Comparison of ENCODE assay signal across 1 cellular context in genomic region chr11:73779084-73779902, GRCh38.
TF ChIP-seq lines count a peak whose summit lies in the region.

No MANE protein-coding gene starts in this region.

TF ChIP-seq in HepG2, 621 proteins besides CTCF, POLR2A, EP300 and RAD21 (continued from another document and continues in another):
- peak; percentile 81; the same call in 1 of the 2 replicates for TF ChIP-seq E2F1 (CRISPR knock-in tag; IDR thresholded peaks at IDR 0.05)
- no peak for TF ChIP-seq SYNCRIP (IDR thresholded peaks at IDR 0.05; ENCODE audit: insufficient read depth, low read depth, low read length)
- TF ChIP-seq ZSCAN29 (CRISPR knock-in tag; conservative IDR thresholded peaks at IDR 0.05), result no peak
- TF ChIP-seq PREB (CRISPR knock-in tag; IDR thresholded peaks at IDR 0.05), result no peak
- TF ChIP-seq SRSF9 (IDR thresholded peaks at IDR 0.05; ENCODE audit: borderline replicate concordance, insufficient read depth, low read depth, low read length, poor library complexity, severe bottlenecking), result no peak
- TF ChIP-seq SOX13 (IDR thresholded peaks at IDR 0.05), result no peak
- TF ChIP-seq SOX13 (CRISPR knock-in tag; conservative IDR thresholded peaks at IDR 0.05 in 1 of 2, IDR thresholded peaks at IDR 0.05 in 1 of 2), result no peak; a peak in 1 of 4 replicates
- no peak for TF ChIP-seq SCMH1 (CRISPR knock-in tag; IDR thresholded peaks at IDR 0.05; ENCODE audit: borderline replicate concordance)
- no peak for TF ChIP-seq TRIM22 (IDR thresholded peaks at IDR 0.05)
- peak; percentile 92; the same call in 1 of the 2 replicates for TF ChIP-seq THAP9 (CRISPR knock-in tag; IDR thresholded peaks at IDR 0.05; ENCODE audit: borderline replicate concordance)
- no peak for TF ChIP-seq JARID2 (CRISPR knock-in tag; IDR thresholded peaks at IDR 0.05; ENCODE audit: insufficient replicate concordance)
- peak; percentile 58; the same call in 1 of the 2 replicates for TF ChIP-seq ZNF580 (CRISPR knock-in tag; IDR thresholded peaks at IDR 0.05; ENCODE audit: borderline replicate concordance, low read depth)
- TF ChIP-seq FOXC1 (CRISPR knock-in tag; IDR thresholded peaks at IDR 0.05; ENCODE audit: borderline replicate concordance), result peak; percentile 69
- TF ChIP-seq PTBP1 (IDR thresholded peaks at IDR 0.05; ENCODE audit: low read depth, low read length, poor library complexity, severe bottlenecking), result no peak
- TF ChIP-seq ATF2 (CRISPR knock-in tag; IDR thresholded peaks at IDR 0.05), result peak; percentile 98
- TF ChIP-seq RXRA (CRISPR knock-in tag; IDR thresholded peaks at IDR 0.05), result peak; percentile 70
- TF ChIP-seq ZNF317 (CRISPR knock-in tag; IDR thresholded peaks at IDR 0.05), result peak; percentile 81
- TF ChIP-seq AHR (CRISPR knock-in tag; IDR thresholded peaks at IDR 0.05), result peak; percentile 76; the same call in 1 of the 2 replicates
- peak; percentile 52; the same call in 1 of the 2 replicates for TF ChIP-seq TP53 (CRISPR knock-in tag; conservative IDR thresholded peaks at IDR 0.05)
- no peak for TF ChIP-seq DNMT1 (CRISPR knock-in tag; IDR thresholded peaks at IDR 0.05)
- TF ChIP-seq FOXK2 (IDR thresholded peaks at IDR 0.05), result peak; percentile 82
- no peak for TF ChIP-seq MXD3 (CRISPR knock-in tag; IDR thresholded peaks at IDR 0.05)
- TF ChIP-seq ZFP91 (CRISPR knock-in tag; IDR thresholded peaks at IDR 0.05; ENCODE audit: borderline replicate concordance), result peak; percentile 85
- TF ChIP-seq PAF1 (CRISPR knock-in tag; IDR thresholded peaks at IDR 0.05), result no peak
- peak; percentile 21; the same call in 1 of the 2 replicates for TF ChIP-seq AHDC1 (CRISPR knock-in tag; IDR thresholded peaks at IDR 0.05; ENCODE audit: borderline replicate concordance)
- TF ChIP-seq IRF2 (CRISPR knock-in tag; IDR thresholded peaks at IDR 0.05), result peak; percentile 75; the same call in 1 of the 2 replicates
- TF ChIP-seq ZNF563 (CRISPR knock-in tag; IDR thresholded peaks at IDR 0.05), result peak; percentile 67; the same call in 1 of the 2 replicates
- TF ChIP-seq TAF1 (CRISPR knock-in tag; IDR thresholded peaks at IDR 0.05), result peak; percentile 81
- peak; percentile 61; the same call in 1 of the 2 replicates for TF ChIP-seq SOX5 (CRISPR knock-in tag; IDR thresholded peaks at IDR 0.05; ENCODE audit: borderline replicate concordance)
- no peak for TF ChIP-seq MTA3 (CRISPR knock-in tag; IDR thresholded peaks at IDR 0.05)
- TF ChIP-seq PPARG (CRISPR knock-in tag; conservative IDR thresholded peaks at IDR 0.05), result peak; percentile 37; the same call in 1 of the 2 replicates
- no peak for TF ChIP-seq SETDB1 (CRISPR knock-in tag; IDR thresholded peaks at IDR 0.05; ENCODE audit: borderline replicate concordance)
- 0 out of 2 replicates have a peak, but pooled peaks have one; percentile 33 for TF ChIP-seq ZNF274 (CRISPR knock-in tag; IDR thresholded peaks at IDR 0.05)
- peak; percentile 60; the same call in 1 of the 2 replicates for TF ChIP-seq ZNF335 (CRISPR knock-in tag; IDR thresholded peaks at IDR 0.05)
- no peak; a peak in 1 of 4 replicates for TF ChIP-seq REST (IDR thresholded peaks at IDR 0.05; ENCODE audit: borderline replicate concordance in 1 of 2, low read depth in 1 of 2, low read length in 2 of 2)
- peak; percentile 41; the same call in 1 of the 2 replicates for TF ChIP-seq ZNF333 (CRISPR knock-in tag; IDR thresholded peaks at IDR 0.05; ENCODE audit: borderline replicate concordance)
- peak; percentile 68 for TF ChIP-seq AGO2 (optimal IDR thresholded peaks at IDR 0.05; ENCODE audit: low read depth, low read length)
- TF ChIP-seq NCOA1 (CRISPR knock-in tag; IDR thresholded peaks at IDR 0.05), result no peak
- 0 out of 2 replicates have a peak, but pooled peaks have one; percentile 53 for TF ChIP-seq GATAD2A (CRISPR knock-in tag; IDR thresholded peaks at IDR 0.05)
- no peak for TF ChIP-seq HNRNPK (IDR thresholded peaks at IDR 0.05; ENCODE audit: low read depth, low read length, poor library complexity, severe bottlenecking)
- no peak for TF ChIP-seq AKAP8 (CRISPR knock-in tag; IDR thresholded peaks at IDR 0.05)
- no peak for TF ChIP-seq NFKBIZ (CRISPR knock-in tag; IDR thresholded peaks at IDR 0.05)
